ENCODE assay signal across 7 cellular contexts in the genomic region with DNA sequence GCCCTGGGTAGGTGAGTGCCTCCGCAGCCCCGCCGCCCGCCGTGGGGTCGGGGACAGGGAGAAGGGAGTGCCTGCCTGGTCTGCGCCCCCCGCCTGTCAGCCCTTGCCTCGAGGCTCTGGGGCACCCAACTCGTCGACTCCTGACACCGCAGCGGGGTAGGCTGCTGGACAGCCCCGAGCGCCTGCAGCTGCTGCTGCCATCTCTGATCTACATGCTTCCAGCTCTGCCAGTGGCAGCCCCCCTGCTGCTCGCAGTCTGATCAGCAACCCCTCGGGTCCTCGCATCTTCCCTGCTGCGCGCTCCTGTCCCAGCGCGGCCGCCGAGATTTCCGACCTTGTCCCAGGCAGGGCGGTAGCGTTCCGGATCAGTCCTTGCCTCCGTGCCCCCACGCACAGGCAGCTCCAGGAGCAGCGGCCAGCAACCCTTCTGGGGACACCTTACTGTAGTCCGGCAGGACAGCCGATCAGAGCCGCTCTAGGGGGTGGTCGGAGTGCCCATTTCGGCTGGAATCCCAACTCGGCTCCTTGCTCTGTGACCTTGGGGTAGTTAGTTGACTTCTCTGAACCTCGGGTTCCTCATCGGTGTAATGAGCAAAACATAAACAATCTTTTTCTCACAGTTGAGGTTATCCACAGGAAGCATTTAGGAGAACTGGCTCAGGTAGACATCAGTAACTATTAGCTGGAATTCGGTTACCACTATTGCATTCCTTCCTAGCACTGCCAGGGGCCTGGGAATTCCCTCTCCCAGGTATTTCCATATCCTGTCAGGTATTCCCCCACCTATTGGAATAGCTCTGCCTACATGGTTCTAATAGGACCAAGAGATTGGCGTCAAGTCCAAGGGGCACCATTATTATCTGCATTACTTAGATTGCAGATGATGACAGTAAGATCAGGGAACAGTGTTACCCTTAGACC. TPM values are rescaled to one million over a fixed set of nuclear protein-coding genes. Genes with fewer than 3 reads are reported as not detected.
DNase-seq lines count a peak whose midpoint lies in the region; ATAC-seq and TF ChIP-seq lines count a peak whose summit lies in the region.
"Had no signal": no experiment of that assay in that cellular context is flagged by ENCODE, and none has a peak within 500 bp of the region (broad histone marks: within the 10 kb centered on the region; RNA-seq: fewer than 3 reads in every experiment).

No MANE protein-coding gene starts in this region.

- ATAC-seq in left cardiac atrium (peak; percentile 12 to 18), GM21528 (IDR thresholded peaks at IDR 0.05; ENCODE audit: low FRiP score, unreplicated experiment) (no peak), HG03432 (IDR thresholded peaks at IDR 0.05; ENCODE audit: unreplicated experiment) (no peak)

- DNase-seq in WERI-Rb-1 (no peak), left cardiac atrium (no peak), spleen (no peak), A172 (ENCODE audit: low spot score) (no peak)

- 0 out of 2 replicates have a peak, but pooled peaks have one; percentile 0 for TF ChIP-seq CTCF in WERI-Rb-1 (IDR thresholded peaks at IDR 0.05; ENCODE audit: low read depth, low read length)
- TF ChIP-seq CTCF in spleen (IDR thresholded peaks at IDR 0.05 in 8 of 11, conservative IDR thresholded peaks at IDR 0.05 in 3 of 11) = no peak

- H3K27me3 ChIP-seq in WERI-Rb-1 (ENCODE audit: insufficient read depth, low read depth, severe bottlenecking) = peaks cover 5% of the 10 kb centered on the region
- peaks cover 8 to 100% (median 72%) of the 10 kb centered on the region in 7 donors for H3K27me3 ChIP-seq in spleen (replicated peaks in 1 of 7)

- TF ChIP-seq POLR2A in spleen (IDR thresholded peaks at IDR 0.05) = no peak

- intact Hi-C loops in left cardiac atrium (cut with DNase I) = no loop called here
- intact Hi-C loops in spleen (cut with DNase I; ENCODE audit: low total_unique reads) = no loop called here

- no peaks in the 10 kb centered on the region for H3K9me3 ChIP-seq in WERI-Rb-1 (ENCODE audit: severe bottlenecking)
- no peaks in the 10 kb centered on the region for H3K9me3 ChIP-seq in spleen

- peaks cover 5 to 28% (median 15%) of the 10 kb centered on the region in 6 donors for H3K4me1 ChIP-seq in spleen

- peak overlapping the region; percentile 49 for H3K4me3 ChIP-seq in WERI-Rb-1 (ENCODE audit: low read depth, low read length)
- peak overlapping the region in 7 of 8 donors; percentile 18 to 65 (median 30) for H3K4me3 ChIP-seq in spleen

- WGBS in spleen, 5 donors = 17 to 44% (median 19%) methylated on average over 16 to 41 of the region's 41 CpGs

- H3K27ac ChIP-seq in WERI-Rb-1 (no peak overlapping the region), spleen (no peak overlapping the region)

- no peaks in the 10 kb centered on the region for H3K36me3 ChIP-seq in WERI-Rb-1
- H3K36me3 ChIP-seq in spleen = no peaks in the 10 kb centered on the region

RNA-seq across cellular contexts. Expression of a gene that starts 0.6 kb away (rescaled TPM):
- total RNA-seq in left cardiac atrium = under 1 TPM; 0.29 to 0.47 TPM
- not detected for total RNA-seq in spleen
- under 1 TPM in 2 of 3 donors, not detected in 1; 0.10 to 0.11 TPM for polyA plus RNA-seq in spleen
- not detected in 2 replicates for total RNA-seq in A172 (2014; rRNA removed; shearing (Covaris generic))
- total RNA-seq: dermis microvascular lymphatic vessel endothelial cell had no signal

RNA-seq across cellular contexts. Expression of a gene that starts 23.3 kb away (rescaled TPM):
- total RNA-seq in left cardiac atrium (1 to 10 TPM; 1.3 to 1.9 TPM), spleen (1 to 10 TPM in 1 of 7 donors, under 1 TPM in 2, not detected in 4; 0.20 to 1.1 (median 0.46) TPM)
- polyA plus RNA-seq in spleen = under 1 TPM; 0.22 to 0.80 (median 0.27) TPM
- total RNA-seq in A172 (2014; rRNA removed; shearing (Covaris generic)) = 0.26 TPM in 1 of 2 replicates, not detected in the other
- total RNA-seq: dermis microvascular lymphatic vessel endothelial cell had no signal

RNA-seq across cellular contexts. Expression of a gene that starts 34.7 kb away (rescaled TPM):
- total RNA-seq in left cardiac atrium (100 to 1,000 TPM; 224 to 240 TPM), spleen (100 to 1,000 TPM in 2 of 7 donors, 10 to 100 TPM in 5; 36.0 to 146 (median 58.3) TPM)
- polyA plus RNA-seq in spleen = 10 to 100 TPM in 1 of 3 donors, 1 to 10 TPM in 2; 4.3 to 39.5 (median 6.7) TPM
- 60.4 and 105 TPM in 2 replicates for total RNA-seq in A172 (2014; rRNA removed; shearing (Covaris generic))

RNA-seq across cellular contexts. Expression of a gene that starts 41.2 kb away (rescaled TPM):
- total RNA-seq in left cardiac atrium (10 to 100 TPM; 14.6 to 27.0 TPM), spleen (10 to 100 TPM; 14.9 to 49.6 (median 26.2) TPM)
- polyA plus RNA-seq in spleen = 10 to 100 TPM; 12.3 to 25.4 (median 13.8) TPM
- total RNA-seq in A172 (2014; rRNA removed; shearing (Covaris generic)) = 53.1 and 54.1 TPM in 2 replicates

RNA-seq across cellular contexts. Expression of a gene that starts 50.9 kb away (rescaled TPM):
- total RNA-seq in left cardiac atrium (10 to 100 TPM; 91.6 to 95.0 TPM), spleen (10 to 100 TPM; 34.7 to 50.5 (median 48.3) TPM)
- 10 to 100 TPM; 48.1 to 74.7 (median 54.8) TPM for polyA plus RNA-seq in spleen
- 174 and 204 TPM in 2 replicates for total RNA-seq in A172 (2014; rRNA removed; shearing (Covaris generic))

Comparison
In these comparisons a context has a peak if more than half of its experiments do, and no peak if none do; other contexts are left out.
1. ATAC-seq: peak in left cardiac atrium (2 of 2); none in GM21528 (single experiment) and HG03432 (single experiment).